10 cellular contexts compared by ENCODE assay signal in genomic region chr19:35055715-35056179, GRCh38. TPM values are rescaled to one million over a fixed set of nuclear protein-coding genes. Genes with fewer than 3 reads are reported as not detected.
DNase-seq lines count a peak whose midpoint lies in the region; ATAC-seq, FAIRE-seq and TF ChIP-seq lines count a peak whose summit lies in the region.
"Had no signal": no experiment of that assay in that cellular context is flagged by ENCODE, and none has a peak within 500 bp of the region (broad histone marks: within the 10 kb centered on the region; RNA-seq: fewer than 3 reads in every experiment).

No MANE protein-coding gene starts in this region.

- WGBS in prostate gland: 30% methylated on average over 3 of the region's 3 CpGs

- H3K36me3 Mint-ChIP-seq in effector memory CD8-positive, alpha-beta T cell (ENCODE audit: insufficient read depth): no peaks in the 10 kb centered on the region

- TF ChIP-seq POLR2A in prostate gland (IDR thresholded peaks at IDR 0.05): no peak

- DNase-seq in GM13977 (ENCODE audit: low spot score): no peak
- DNase-seq in NCI-H2227 treated with DMSO at 0.1 percent for 48 hours (lab: John Stamatoyannopoulos, UW): peak; percentile 67
- no peak for DNase-seq in effector memory CD8-positive, alpha-beta T cell
- DNase-seq in prostate gland (ENCODE audit: low spot score): no peak
- DNase-seq in HTR-8/SVneo (ENCODE audit: insufficient read length, low spot score): no peak
- DNase-seq: activated T-cell treated with anti-CD3 and anti-CD28 coated beads, Interleukin-2, amount 50 U/mL, for 1 hour had no signal

- intact Hi-C loops in prostate gland (cut with DNase I): no loop called here

- no peak overlapping the region for H3K27ac Mint-ChIP-seq in effector memory CD8-positive, alpha-beta T cell

- H3K4me1 Mint-ChIP-seq in effector memory CD8-positive, alpha-beta T cell (ENCODE audit: low read depth in 2 of 2): peaks cover 0 to 4% of the 10 kb centered on the region in 2 donors

- no peaks in the 10 kb centered on the region for H3K36me3 ChIP-seq in prostate gland
- H3K36me3 ChIP-seq: neutrophil had no signal

- in situ Hi-C loops in GM13977 (cut with MboI; ENCODE audit: low pct_unique_long_range_greater_than_20kb, low sequenced_read_pairs, unreplicated experiment): no loop called here

- H3K27me3 Mint-ChIP-seq in effector memory CD8-positive, alpha-beta T cell: peaks cover 18 to 19% of the 10 kb centered on the region in 2 donors

- no peaks in the 10 kb centered on the region for H3K9me3 Mint-ChIP-seq in effector memory CD8-positive, alpha-beta T cell

- peak; percentile 40 for ATAC-seq in effector memory CD8-positive, alpha-beta T cell (replicated peaks)
- no peak for ATAC-seq in HG03521 (IDR thresholded peaks at IDR 0.05; ENCODE audit: unreplicated experiment)
- no peak for ATAC-seq in HG03342 (IDR thresholded peaks at IDR 0.05; ENCODE audit: unreplicated experiment)

- no peaks in the 10 kb centered on the region for H3K4me1 ChIP-seq in prostate gland (replicated peaks)

- FAIRE-seq in HTR-8/SVneo (lab: Jason Lieb, UNC): no peak
- FAIRE-seq: endothelial cell of umbilical vein had no signal

- H3K4me3 Mint-ChIP-seq in effector memory CD8-positive, alpha-beta T cell: no peak overlapping the region

- H3K4me3 ChIP-seq in prostate gland: no peak overlapping the region

- no peak overlapping the region for H3K27ac ChIP-seq in prostate gland
- H3K27ac ChIP-seq: neutrophil had no signal

- no peaks in the 10 kb centered on the region for H3K27me3 ChIP-seq in prostate gland (replicated peaks; ENCODE audit: insufficient read depth)

- peak; percentile 42 for TF ChIP-seq CTCF in GM13977 (IDR thresholded peaks at IDR 0.05; ENCODE audit: extremely low read depth, insufficient read depth, missing control alignments)
- peak in 3 of 4 experiments; percentile 14 to 51 (median 24) for TF ChIP-seq CTCF in prostate gland (IDR thresholded peaks at IDR 0.05)

- H3K9me3 ChIP-seq in prostate gland: no peaks in the 10 kb centered on the region
- H3K9me3 ChIP-seq: neutrophil had no signal

RNA-seq across cellular contexts. Expression of gene HPN, which starts 14.2 kb away (rescaled TPM):
- 10 to 100 TPM; 14.8 to 22.6 TPM for total RNA-seq in prostate gland
- total RNA-seq: endothelial cell of umbilical vein had no signal

RNA-seq across cellular contexts. Expression of gene SCN1B, which starts 25.5 kb away (rescaled TPM):
- 10 to 100 TPM in 1 of 2 donors, 1 to 10 TPM in 1; 9.7 to 10.6 TPM for total RNA-seq in prostate gland

RNA-seq across cellular contexts. Expression of gene GRAMD1A, which starts 55.6 kb away (rescaled TPM):
- total RNA-seq in prostate gland: 100 to 1,000 TPM in 1 of 2 donors, 10 to 100 TPM in 1; 32.2 to 120 TPM

RNA-seq across cellular contexts. Expression of gene FXYD3, which starts 59.9 kb away (rescaled TPM):
- 1,000 to 10,000 TPM in 1 of 2 donors, 100 to 1,000 TPM in 1; 365 to 1,352 TPM for total RNA-seq in prostate gland
- total RNA-seq: endothelial cell of umbilical vein had no signal
